In genomic region chr11:94309757-94310156, GRCh38 we compare ENCODE assay signal across 19 cellular contexts. TPM values are rescaled to one million over a fixed set of nuclear protein-coding genes. Genes with fewer than 3 reads are reported as not detected.
A peak's percentile ranks its signal among the peaks of the same experiment; 100 is the strongest.
DNase-seq lines count a peak whose midpoint lies in the region; ATAC-seq, FAIRE-seq and TF ChIP-seq lines count a peak whose summit lies in the region.
"Had no signal": no experiment of that assay in that cellular context is flagged by ENCODE, and none has a peak within 500 bp of the region (broad histone marks: within the 10 kb centered on the region; RNA-seq: fewer than 3 reads in every experiment).

No MANE protein-coding gene starts in this region.

- H3K9me3 ChIP-seq in A549 (no peaks in the 10 kb centered on the region), mesenchymal stem cell (ENCODE audit: control insufficient read depth, low read length) (no peaks in the 10 kb centered on the region), thyroid gland (no peaks in the 10 kb centered on the region)
- H3K9me3 ChIP-seq: BE2C had no signal

- H3K27me3 Mint-ChIP-seq in nephron (ENCODE audit: low read depth) = peaks cover 9% of the 10 kb centered on the region

- WGBS in A549 (ENCODE audit: missing lambda C conversion rate) = 0% methylated on average over 1 of the region's 1 CpG
- no CpG with 5 or more reads among the region's 1 CpG for WGBS in mesenchymal stem cell
- WGBS in thyroid gland, 2 donors = 76 to 82% methylated on average over 1 of the region's 1 CpG

- intact Hi-C loops in thyroid gland (cut with DNase I) = no loop called here

- H2BK12ac ChIP-seq in mesenchymal stem cell (ENCODE audit: low read length in 2 of 2) = no peak overlapping the region

- H3K9ac ChIP-seq in mesenchymal stem cell (ENCODE audit: low read length) = no peak overlapping the region

- H3K18ac ChIP-seq in mesenchymal stem cell (ENCODE audit: low read depth in 1 of 2, low read length in 2 of 2) = no peak overlapping the region

- no peak overlapping the region for H3K4me3 Mint-ChIP-seq in nephron
- H3K4me3 Mint-ChIP-seq: CD4-positive, alpha-beta memory T cell; HFFc6 had no signal

- no peak overlapping the region for H2AFZ ChIP-seq in mesenchymal stem cell (ENCODE audit: low read depth, low read length)

- H2BK5ac ChIP-seq in mesenchymal stem cell (ENCODE audit: low read depth, low read length, poor library complexity, severe bottlenecking) = no peak overlapping the region

- no peak overlapping the region for H3K4ac ChIP-seq in mesenchymal stem cell (ENCODE audit: low read depth in 1 of 2, low read length in 2 of 2)

- no peak overlapping the region for H2BK15ac ChIP-seq in mesenchymal stem cell (ENCODE audit: low read depth, poor library complexity, severe bottlenecking)

- TF ChIP-seq CTCF in A549 (IDR thresholded peaks at IDR 0.05) (no peak), nephron (IDR thresholded peaks at IDR 0.05; ENCODE audit: unreplicated experiment in 3 of 3) (no peak), thyroid gland (IDR thresholded peaks at IDR 0.05) (no peak)

- H2AK5ac ChIP-seq in mesenchymal stem cell (ENCODE audit: low read length, severe bottlenecking) = no peak overlapping the region

- FAIRE-seq in A549 (lab: Jason Lieb, UNC) = no peak
- FAIRE-seq: A204.1 had no signal

- H4K8ac ChIP-seq in mesenchymal stem cell (ENCODE audit: low read length) = no peak overlapping the region

- H3K14ac ChIP-seq in mesenchymal stem cell (ENCODE audit: low read length in 2 of 2) = no peak overlapping the region

- H3K36me3 ChIP-seq in mesenchymal stem cell (ENCODE audit: control insufficient read depth in 1 of 2, insufficient read depth in 2 of 2, low read depth in 1 of 2, low read length in 2 of 2) = no peaks in the 10 kb centered on the region
- H3K36me3 ChIP-seq in thyroid gland = no peaks in the 10 kb centered on the region
- H3K36me3 ChIP-seq: BE2C had no signal

- H3K27ac ChIP-seq in A549 (no peak overlapping the region), epithelial cell of prostate (peak overlapping the region; percentile 32), mesenchymal stem cell (ENCODE audit: low read length, poor library complexity, severe bottlenecking) (no peak overlapping the region), thyroid gland (no peak overlapping the region)
- H3K27ac ChIP-seq: C4-2B, HL-60 had no signal

- no peaks in the 10 kb centered on the region for H3K36me3 Mint-ChIP-seq in nephron (ENCODE audit: low read depth)
- H3K36me3 Mint-ChIP-seq: CD4-positive, alpha-beta memory T cell had no signal

- CTCF ChIA-PET in A549 (lab: Yijun Ruan, JAX) = interaction anchor here (0.6 kb wide), 1 partner anchor 176 kb away, joined by 3 read pairs; no protein-coding TSS in a partner anchor

- TF ChIP-seq RAD21 in A549 (conservative IDR thresholded peaks at IDR 0.05 in 1 of 2, IDR thresholded peaks at IDR 0.05 in 1 of 2) = no peak

- H3K79me1 ChIP-seq in mesenchymal stem cell (replicated peaks; ENCODE audit: low read length, poor library complexity, severe bottlenecking) = no peaks in the 10 kb centered on the region

- peaks cover 7% of the 10 kb centered on the region; the same call in 2 of the 3 replicates for H3K4me1 ChIP-seq in A549
- peaks cover 1% of the 10 kb centered on the region for H3K4me1 ChIP-seq in mesenchymal stem cell (ENCODE audit: control insufficient read depth, insufficient read depth, low read depth, low read length)
- peaks cover 9 to 13% of the 10 kb centered on the region in 2 donors for H3K4me1 ChIP-seq in thyroid gland
- H3K4me1 ChIP-seq: BE2C had no signal

- H3K4me1 Mint-ChIP-seq in nephron = peaks cover 21% of the 10 kb centered on the region
- H3K4me1 Mint-ChIP-seq: CD4-positive, alpha-beta memory T cell had no signal

- no peak overlapping the region for H2BK120ac ChIP-seq in mesenchymal stem cell (ENCODE audit: low read depth, low read length)

- no peak for TF ChIP-seq EP300 in A549 (IDR thresholded peaks at IDR 0.05)

- 0 out of 3 replicates have a peak overlapping the region, but pooled peaks have one; percentile 1 for H3K4me2 ChIP-seq in A549
- no peak overlapping the region for H3K4me2 ChIP-seq in mesenchymal stem cell (ENCODE audit: low read length, poor library complexity, severe bottlenecking)

- no peak overlapping the region for H3K23ac ChIP-seq in mesenchymal stem cell (ENCODE audit: low read length in 2 of 2)

- H3K27me3 ChIP-seq in mesenchymal stem cell (ENCODE audit: control insufficient read depth in 1 of 2, insufficient read depth in 1 of 2, low read length in 2 of 2) (peaks cover 0 to 28% of the 10 kb centered on the region in 2 experiments), thyroid gland (no peaks in the 10 kb centered on the region)
- H3K27me3 ChIP-seq: BE2C had no signal

- peak overlapping the region in 2 of 3 experiments; percentile 28 to 33 for H3K27ac Mint-ChIP-seq in nephron
- H3K27ac Mint-ChIP-seq: HFFc6 had no signal

- ATAC-seq in A549 = no peak

- H4K91ac ChIP-seq in mesenchymal stem cell (ENCODE audit: low read length) = no peak overlapping the region

- DNase-seq in A549 (ENCODE audit: low read depth in 1 of 2, low spot score in 1 of 2) (no peak), HT1080 (ENCODE audit: low read depth) (peak; percentile 13), epithelial cell of prostate (ENCODE audit: low read depth, low spot score) (peak; percentile 41), mesenchymal stem cell (no peak), hippocampal formation (lab: John Stamatoyannopoulos, UW) (no peak), thyroid gland (no peak)
- DNase-seq: BE2C; CD4-positive, alpha-beta memory T cell; COR-L47; DND-41; GDM1; HCEC 1CT; HFFc6 had no signal

- no peak overlapping the region for H3K4me3 ChIP-seq in A549
- no peak overlapping the region for H3K4me3 ChIP-seq in mesenchymal stem cell (ENCODE audit: insufficient read depth in 1 of 2, low read depth in 1 of 2, low read length in 2 of 2)
- H3K4me3 ChIP-seq in thyroid gland (replicated peaks in 1 of 3) = no peak overlapping the region

- no peak for TF ChIP-seq POLR2A in A549 (IDR thresholded peaks at IDR 0.05; ENCODE audit: low read length)
- TF ChIP-seq POLR2A in thyroid gland (IDR thresholded peaks at IDR 0.05) = no peak

- POLR2A ChIA-PET in A549 (lab: Yijun Ruan, JAX) = no interaction called here

- H3K9me3 Mint-ChIP-seq in nephron = no peaks in the 10 kb centered on the region
- H3K9me3 Mint-ChIP-seq: HFFc6 had no signal

TF ChIP-seq in A549, 52 proteins besides CTCF, POLR2A, EP300 and RAD21:
- no peak for TF ChIP-seq BHLHE40 (IDR thresholded peaks at IDR 0.05; ENCODE audit: low read depth, low read length)
- TF ChIP-seq MAX (IDR thresholded peaks at IDR 0.05) = no peak
- no peak for TF ChIP-seq RFX5 (IDR thresholded peaks at IDR 0.05)
- no peak for TF ChIP-seq TP53 (CRISPR knock-in tag; IDR thresholded peaks at IDR 0.05)
- no peak for TF ChIP-seq ESRRA (IDR thresholded peaks at IDR 0.05; ENCODE audit: borderline replicate concordance, low read length)
- TF ChIP-seq KDM5A (IDR thresholded peaks at IDR 0.05) = no peak
- no peak for TF ChIP-seq JUN (IDR thresholded peaks at IDR 0.05)
- TF ChIP-seq, protein P1, sequence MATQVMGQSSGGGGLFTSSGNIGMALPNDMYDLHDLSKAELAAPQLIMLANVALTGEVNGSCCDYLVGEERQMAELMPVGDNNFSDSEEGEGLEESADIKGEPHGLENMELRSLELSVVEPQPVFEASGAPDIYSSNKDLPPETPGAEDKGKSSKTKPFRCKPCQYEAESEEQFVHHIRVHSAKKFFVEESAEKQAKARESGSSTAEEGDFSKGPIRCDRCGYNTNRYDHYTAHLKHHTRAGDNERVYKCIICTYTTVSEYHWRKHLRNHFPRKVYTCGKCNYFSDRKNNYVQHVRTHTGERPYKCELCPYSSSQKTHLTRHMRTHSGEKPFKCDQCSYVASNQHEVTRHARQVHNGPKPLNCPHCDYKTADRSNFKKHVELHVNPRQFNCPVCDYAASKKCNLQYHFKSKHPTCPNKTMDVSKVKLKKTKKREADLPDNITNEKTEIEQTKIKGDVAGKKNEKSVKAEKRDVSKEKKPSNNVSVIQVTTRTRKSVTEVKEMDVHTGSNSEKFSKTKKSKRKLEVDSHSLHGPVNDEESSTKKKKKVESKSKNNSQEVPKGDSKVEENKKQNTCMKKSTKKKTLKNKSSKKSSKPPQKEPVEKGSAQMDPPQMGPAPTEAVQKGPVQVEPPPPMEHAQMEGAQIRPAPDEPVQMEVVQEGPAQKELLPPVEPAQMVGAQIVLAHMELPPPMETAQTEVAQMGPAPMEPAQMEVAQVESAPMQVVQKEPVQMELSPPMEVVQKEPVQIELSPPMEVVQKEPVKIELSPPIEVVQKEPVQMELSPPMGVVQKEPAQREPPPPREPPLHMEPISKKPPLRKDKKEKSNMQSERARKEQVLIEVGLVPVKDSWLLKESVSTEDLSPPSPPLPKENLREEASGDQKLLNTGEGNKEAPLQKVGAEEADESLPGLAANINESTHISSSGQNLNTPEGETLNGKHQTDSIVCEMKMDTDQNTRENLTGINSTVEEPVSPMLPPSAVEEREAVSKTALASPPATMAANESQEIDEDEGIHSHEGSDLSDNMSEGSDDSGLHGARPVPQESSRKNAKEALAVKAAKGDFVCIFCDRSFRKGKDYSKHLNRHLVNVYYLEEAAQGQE (IDR thresholded peaks at IDR 0.05) = no peak
- TF ChIP-seq HDAC2 (IDR thresholded peaks at IDR 0.05) = no peak

RNA-seq across cellular contexts. Expression of gene IZUMO1R, which starts 5.4 kb away (rescaled TPM):
- polyA plus RNA-seq in A549 (2011; rRNA removed) (not detected in 2 replicates), A549 (2017; fragmentation: RNase III; extraction: RNeasy Plus Mini Kit Qiagen cat#74134 plus additional on column Dnase treatment) (not detected in 3 replicates)
- polyA plus RNA-seq in A549 (2012; cell fraction: cytosol; rRNA removed) = not detected in 2 replicates
- polyA plus RNA-seq in A549 (2012; cell fraction: nucleus; rRNA removed) = 0.18 TPM in 1 of 2 replicates, not detected in the other
- polyA minus RNA-seq in A549 (2011; rRNA and poly(A)+ RNA removed) = not detected in 2 replicates
- total RNA-seq in HT1080 (2014; rRNA removed; shearing (Covaris generic)) = 0.11 TPM in 1 of 2 replicates, not detected in the other
- polyA plus RNA-seq in HT1080 (2015; cell fraction: cytosol; rRNA removed) = 0.27 and 0.31 TPM in 2 replicates
- polyA plus RNA-seq in HT1080 (2015; cell fraction: nucleus; rRNA removed) = not detected in 2 replicates
- polyA plus RNA-seq in mesenchymal stem cell (2013, experiment 1 of 2) = not detected
- polyA plus RNA-seq in mesenchymal stem cell (2013, experiment 2 of 2) = not detected
- total RNA-seq in thyroid gland = not detected
- total RNA-seq: CD4-positive, alpha-beta memory T cell; H4 had no signal
- polyA plus RNA-seq: AG04450; CD4-positive, alpha-beta memory T cell had no signal

Comparison
In these comparisons a context has a peak if more than half of its experiments do, and no peak if none do; other contexts are left out.
1. DNase-seq: peak in HT1080 (single experiment) and epithelial cell of prostate (single experiment); none in A549 (0 of 2), mesenchymal stem cell (single experiment), hippocampal formation (0 of 2) and thyroid gland (0 of 2).